1 cellular context compared by ENCODE assay signal in the genomic region with DNA sequence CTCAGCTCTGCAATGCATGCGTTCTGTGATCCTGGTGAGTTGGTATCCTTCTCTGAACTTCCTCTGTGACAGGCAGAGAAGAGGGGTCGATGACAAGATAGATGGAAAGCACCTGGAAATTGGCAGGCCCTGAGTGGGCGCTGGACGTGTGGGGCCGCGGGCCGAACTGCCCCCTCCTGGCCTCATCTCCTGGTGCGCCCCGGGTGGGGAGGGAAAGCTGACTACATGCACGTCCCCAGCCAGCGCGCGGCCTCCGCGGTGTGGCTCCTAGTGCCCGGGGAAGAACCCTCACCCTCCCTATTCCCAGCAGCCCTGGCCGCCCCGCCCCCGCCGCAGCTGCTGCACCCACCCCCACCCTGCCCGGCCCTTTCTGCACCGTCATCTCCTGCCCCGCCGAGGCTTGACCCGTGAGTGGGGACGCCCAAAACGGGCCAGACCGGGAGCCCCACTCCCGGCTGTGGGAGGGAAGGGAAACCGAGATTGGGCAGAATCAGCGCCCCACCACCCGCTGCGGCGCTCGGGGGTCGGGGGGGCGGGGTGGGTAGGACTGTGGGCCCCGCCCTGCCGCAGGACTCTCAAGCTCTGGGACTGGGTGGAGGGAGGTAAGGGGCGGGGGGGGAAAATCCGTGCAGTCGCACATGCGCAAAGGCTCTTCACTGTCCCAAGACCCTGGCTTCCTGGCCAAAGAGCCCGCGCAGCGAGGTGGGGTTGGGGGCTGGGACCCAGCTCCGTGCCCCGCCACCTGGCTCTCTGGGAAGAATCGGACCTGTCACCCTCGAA.
A peak's percentile ranks its signal among the peaks of the same experiment; 100 is the strongest.
TF ChIP-seq lines count a peak whose summit lies in the region.

Gene NOL3, plus strand, starts transcription at position 371 of the 780 bp plus-strand sequence.

TF ChIP-seq in HEK293, 187 proteins besides CTCF, POLR2A, EP300 and RAD21 (continued from another document):
- TF ChIP-seq BCL11B (tag by site-specific recombination; IDR thresholded peaks at IDR 0.05; ENCODE audit: low read depth) (no peak), ZFP69B (tag by site-specific recombination; IDR thresholded peaks at IDR 0.05) (peak; percentile 36; the same call in 1 of the 2 replicates), ZNF266 (tag by site-specific recombination; IDR thresholded peaks at IDR 0.05; ENCODE audit: low read depth) (no peak), ZNF701 (tag by site-specific recombination; IDR thresholded peaks at IDR 0.05) (no peak), GLI4 (tag by site-specific recombination; IDR thresholded peaks at IDR 0.05) (no peak), KLF9 (tag by site-specific recombination; IDR thresholded peaks at IDR 0.05; ENCODE audit: low read depth) (peak; percentile 48; the same call in 1 of the 2 replicates), ZBTB8A (tag by site-specific recombination; IDR thresholded peaks at IDR 0.05) (peak; percentile 62), GLIS1 (tag by site-specific recombination; IDR thresholded peaks at IDR 0.05) (peak; percentile 60), ZNF76 (tag by site-specific recombination; IDR thresholded peaks at IDR 0.05; ENCODE audit: borderline replicate concordance, low read depth) (peak; percentile 50; the same call in 1 of the 2 replicates), GLIS2 (tag by site-specific recombination; IDR thresholded peaks at IDR 0.05) (peak; percentile 66)
- TF ChIP-seq, protein P1, sequence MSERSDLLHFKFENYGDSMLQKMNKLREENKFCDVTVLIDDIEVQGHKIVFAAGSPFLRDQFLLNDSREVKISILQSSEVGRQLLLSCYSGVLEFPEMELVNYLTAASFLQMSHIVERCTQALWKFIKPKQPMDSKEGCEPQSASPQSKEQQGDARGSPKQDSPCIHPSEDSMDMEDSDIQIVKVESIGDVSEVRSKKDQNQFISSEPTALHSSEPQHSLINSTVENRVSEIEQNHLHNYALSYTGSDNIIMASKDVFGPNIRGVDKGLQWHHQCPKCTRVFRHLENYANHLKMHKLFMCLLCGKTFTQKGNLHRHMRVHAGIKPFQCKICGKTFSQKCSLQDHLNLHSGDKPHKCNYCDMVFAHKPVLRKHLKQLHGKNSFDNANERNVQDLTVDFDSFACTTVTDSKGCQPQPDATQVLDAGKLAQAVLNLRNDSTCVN (tag by site-specific recombination; optimal IDR thresholded peaks at IDR 0.05), result peak; percentile 53
- TF ChIP-seq, protein P2, sequence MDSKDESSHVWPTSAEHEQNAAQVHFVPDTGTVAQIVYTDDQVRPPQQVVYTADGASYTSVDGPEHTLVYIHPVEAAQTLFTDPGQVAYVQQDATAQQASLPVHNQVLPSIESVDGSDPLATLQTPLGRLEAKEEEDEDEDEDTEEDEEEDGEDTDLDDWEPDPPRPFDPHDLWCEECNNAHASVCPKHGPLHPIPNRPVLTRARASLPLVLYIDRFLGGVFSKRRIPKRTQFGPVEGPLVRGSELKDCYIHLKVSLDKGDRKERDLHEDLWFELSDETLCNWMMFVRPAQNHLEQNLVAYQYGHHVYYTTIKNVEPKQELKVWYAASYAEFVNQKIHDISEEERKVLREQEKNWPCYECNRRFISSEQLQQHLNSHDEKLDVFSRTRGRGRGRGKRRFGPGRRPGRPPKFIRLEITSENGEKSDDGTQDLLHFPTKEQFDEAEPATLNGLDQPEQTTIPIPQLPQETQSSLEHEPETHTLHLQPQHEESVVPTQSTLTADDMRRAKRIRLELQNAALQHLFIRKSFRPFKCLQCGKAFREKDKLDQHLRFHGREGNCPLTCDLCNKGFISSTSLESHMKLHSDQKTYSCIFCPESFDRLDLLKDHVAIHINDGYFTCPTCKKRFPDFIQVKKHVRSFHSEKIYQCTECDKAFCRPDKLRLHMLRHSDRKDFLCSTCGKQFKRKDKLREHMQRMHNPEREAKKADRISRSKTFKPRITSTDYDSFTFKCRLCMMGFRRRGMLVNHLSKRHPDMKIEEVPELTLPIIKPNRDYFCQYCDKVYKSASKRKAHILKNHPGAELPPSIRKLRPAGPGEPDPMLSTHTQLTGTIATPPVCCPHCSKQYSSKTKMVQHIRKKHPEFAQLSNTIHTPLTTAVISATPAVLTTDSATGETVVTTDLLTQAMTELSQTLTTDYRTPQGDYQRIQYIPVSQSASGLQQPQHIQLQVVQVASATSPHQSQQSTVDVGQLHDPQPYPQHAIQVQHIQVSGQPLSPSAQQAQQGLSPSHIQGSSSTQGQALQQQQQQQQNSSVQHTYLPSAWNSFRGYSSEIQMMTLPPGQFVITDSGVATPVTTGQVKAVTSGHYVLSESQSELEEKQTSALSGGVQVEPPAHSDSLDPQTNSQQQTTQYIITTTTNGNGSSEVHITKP (tag by site-specific recombination; IDR thresholded peaks at IDR 0.05), result peak; percentile 98
